1 cellular context compared by ENCODE assay signal in the genomic region with DNA sequence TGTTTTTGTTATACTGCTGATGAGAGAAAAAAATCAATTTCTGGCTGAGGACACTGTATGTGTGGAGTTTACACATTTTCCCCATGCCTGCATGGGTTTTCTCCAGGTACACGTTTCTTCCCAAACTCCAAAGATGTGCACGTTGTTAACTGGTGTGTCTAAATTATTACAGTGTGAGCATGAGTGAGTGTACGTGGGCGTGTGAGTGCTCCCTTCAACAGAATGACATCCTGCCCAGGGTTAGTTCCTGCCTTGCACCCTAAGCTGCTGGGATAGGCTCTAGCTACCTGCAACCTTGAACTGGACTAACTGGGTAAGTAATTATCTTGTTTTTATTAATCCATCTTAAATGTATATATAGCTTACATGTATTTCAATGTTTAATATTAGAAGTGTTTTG.
TF ChIP-seq lines count a peak whose summit lies in the region.

No MANE protein-coding gene starts in this region.

TF ChIP-seq in SK-N-SH treated with all-trans-retinoic acid at 6 μM for 48 hours, 23 proteins besides CTCF, POLR2A, EP300 and RAD21:
- TF ChIP-seq ZFP3 (CRISPR knock-in tag; IDR thresholded peaks at IDR 0.05) (no peak), ZNF565 (CRISPR knock-in tag; conservative IDR thresholded peaks at IDR 0.05; ENCODE audit: low read depth) (no peak)
